In genomic region chr20:6767536-6768227, GRCh38 we compare ENCODE assay signal across 8 cellular contexts. TPM values are rescaled to one million over a fixed set of nuclear protein-coding genes. Genes with fewer than 3 reads are reported as not detected.
DNase-seq lines count a peak whose midpoint lies in the region; ATAC-seq, FAIRE-seq and TF ChIP-seq lines count a peak whose summit lies in the region.

Gene BMP2 (plus strand): TSS chr20:6767686. CDS start chr20:6770127, 2,441 bp downstream.

- no peaks in the 10 kb centered on the region for H3K9me3 ChIP-seq in hepatocyte (ENCODE audit: low read depth)

- H3K36me3 ChIP-seq in hepatocyte (replicated peaks; ENCODE audit: insufficient read depth, low read depth) = peaks cover 4% of the 10 kb centered on the region

- peaks cover 49% of the 10 kb centered on the region for H3K79me2 ChIP-seq in hepatocyte

- peaks cover 42% of the 10 kb centered on the region for H4K20me1 ChIP-seq in hepatocyte (ENCODE audit: insufficient read depth, poor library complexity, severe bottlenecking)

- no peak for TF ChIP-seq POLR2A in H54 (IDR thresholded peaks at IDR 0.05; ENCODE audit: low read depth, low read length)

- H3K27me3 ChIP-seq in hepatocyte = no peaks in the 10 kb centered on the region

- H3K4me1 ChIP-seq in hepatocyte (ENCODE audit: insufficient read depth) = peaks cover 9% of the 10 kb centered on the region

- no peak for FAIRE-seq in H54 (lab: Jason Lieb, UNC)

- H2AFZ ChIP-seq in hepatocyte = peak within 1 kb of the TSS; percentile 62

- H3K4me2 ChIP-seq in hepatocyte = peak within 1 kb of the TSS; percentile 78

- DNase-seq in activated T-cell treated with anti-CD3 and anti-CD28 coated beads for 48 hours (ENCODE audit: low read depth) (peak; percentile 13), NCI-H345 (lab: John Stamatoyannopoulos, UW) (peak; percentile 71), anterior cingulate cortex (lab: John Stamatoyannopoulos, UW) (peak in 40 of 58 donors; percentile 26 to 73 (median 50)), hepatocyte (ENCODE audit: low spot score) (peak; percentile 91), pons (ENCODE audit: low spot score) (peak; percentile 20), H54 (ENCODE audit: insufficient read length, low spot score) (no peak)
- DNase-seq in activated T-cell treated with anti-CD3 and anti-CD28 coated beads, Interleukin-2, amount 50 U/mL, for 1 hour = no peak

- WGBS in hepatocyte (ENCODE audit: low lambda C conversion rate, missing lambda C conversion rate) = under 1% methylated on average over 63 of the region's 112 CpGs

- peak; percentile 13 for TF ChIP-seq CTCF in hepatocyte (IDR thresholded peaks at IDR 0.05; ENCODE audit: poor library complexity)

- no peaks in the 10 kb centered on the region for H3K9me2 ChIP-seq in hepatocyte (replicated peaks; ENCODE audit: insufficient read depth)

- ATAC-seq in HG02678 (IDR thresholded peaks at IDR 0.05; ENCODE audit: unreplicated experiment) = peak; percentile 76

- H3K27ac ChIP-seq in hepatocyte = peak within 1 kb of the TSS; percentile 81

- H3K4me3 ChIP-seq in hepatocyte = peak within 1 kb of the TSS; percentile 94

RNA-seq across cellular contexts. Expression of gene BMP2, which starts in this region (rescaled TPM):
- 60.9 and 72.0 TPM in 2 replicates for total RNA-seq in hepatocyte
- 54.9 and 64.6 TPM in 2 replicates for polyA plus RNA-seq in hepatocyte

Comparison
In these comparisons a context has a peak if more than half of its experiments do, and no peak if none do; other contexts are left out.
1. DNase-seq: peak in activated T-cell treated with anti-CD3 and anti-CD28 coated beads for 48 hours (single experiment), NCI-H345 (single experiment), anterior cingulate cortex (40 of 58), hepatocyte (single experiment) and pons (single experiment); none in activated T-cell treated with anti-CD3 and anti-CD28 coated beads, Interleukin-2, amount 50 U/mL, for 1 hour (single experiment) and H54 (single experiment).